In genomic region chr1:187471555-187471954, GRCh38 we compare ENCODE assay signal across 18 cellular contexts.
DNase-seq lines count a peak whose midpoint lies in the region; FAIRE-seq and TF ChIP-seq lines count a peak whose summit lies in the region.
"Had no signal": no experiment of that assay in that cellular context is flagged by ENCODE, and none has a peak within 500 bp of the region (broad histone marks: within the 10 kb centered on the region; RNA-seq: fewer than 3 reads in every experiment).

No MANE protein-coding gene starts in this region.

- WGBS in lower leg skin, 2 donors = 74 to 87% methylated on average over 2 of the region's 2 CpGs

- TF ChIP-seq CTCF in A673 (conservative IDR thresholded peaks at IDR 0.05; ENCODE audit: low read depth, low read length) (no peak), lower leg skin (IDR thresholded peaks at IDR 0.05) (no peak)

- intact Hi-C loops in A673 (cut with micrococcal nuclease; ENCODE audit: unreplicated experiment) = no loop called here
- intact Hi-C loops in lower leg skin (cut with DNase I; ENCODE audit: low total_unique reads) = no loop called here

- no peak for TF ChIP-seq POLR2A in lower leg skin (IDR thresholded peaks at IDR 0.05)

- H3K9me3 ChIP-seq in A673 (ENCODE audit: low read depth, low read length, poor library complexity, severe bottlenecking) = no peaks in the 10 kb centered on the region

- no TSS peak for BruUV-seq in A673 (replicated peaks; lab: Mats Ljungman, UMichigan)

- CTCF ChIA-PET in A673 (lab: Charles Lee) = no interaction called here

- H3K27ac ChIP-seq in A673 (ENCODE audit: low read depth, low read length, poor library complexity, severe bottlenecking) = no peak overlapping the region
- H3K27ac ChIP-seq: cardiac muscle cell had no signal

- H3K4me3 ChIP-seq in A673 (ENCODE audit: low read depth, low read length, poor library complexity, severe bottlenecking) (no peak overlapping the region), lower leg skin (ENCODE audit: low read depth, poor library complexity, severe bottlenecking) (no peak overlapping the region)
- H3K4me3 ChIP-seq: cardiac muscle cell had no signal

- POLR2A ChIA-PET in A673 (lab: Charles Lee; ENCODE audit: low non-redundant PET) = no interaction called here

- DNase-seq in A673 (ENCODE audit: low spot score) (peak; percentile 5), HTR-8/SVneo (ENCODE audit: insufficient read length, low spot score) (peak; percentile 45), SK-MEL-5 (ENCODE audit: low read depth, low spot score) (peak; percentile 33), fibroblast of peridontal ligament (ENCODE audit: extremely low read depth) (peak; percentile 42), middle frontal gyrus (ENCODE audit: extremely low spot score, low spot score) (no peak), DMS114 treated with DMSO at 0.1 percent for 48 hours (lab: John Stamatoyannopoulos, UW; ENCODE audit: unreplicated experiment) (no peak), lower leg skin (ENCODE audit: low spot score in 2 of 2) (no peak), AG08396 (ENCODE audit: low spot score) (no peak)
- DNase-seq: activated naive CD4-positive, alpha-beta T cell treated with anti-CD3 and anti-CD28 coated beads, Interleukin-2, amount 50 U/mL, for 16 hours; activated T-cell treated with anti-CD3 and anti-CD28 coated beads, Interleukin-2, amount 50 U/mL, for 1 hour; CD4-positive, alpha-beta memory T cell; effector CD4-positive, alpha-beta T cell; MM.1S; NK-92 treated with Interleukin-12 subunit alpha and Interleukin-12 subunit beta, amount 100 ng/mL, for 24 hours; RPMI8226; stimulated activated CD4-positive, alpha-beta T cell treated with anti-CD3 and anti-CD28 coated beads, Interleukin-2, amount 100 ng/mL, for 24 hours had no signal

- in situ Hi-C loops in SK-MEL-5 (cut with HindIII; ENCODE audit: low pct_unique_long_range_greater_than_20kb, low sequenced_read_pairs) = no loop called here

- no peaks in the 10 kb centered on the region for H3K36me3 ChIP-seq in A673 (ENCODE audit: insufficient read depth, low read length, poor library complexity, severe bottlenecking)
- H3K36me3 ChIP-seq: cardiac muscle cell had no signal

- no peak for FAIRE-seq in HTR-8/SVneo (lab: Jason Lieb, UNC)
- FAIRE-seq: urothelium cell line had no signal

- peaks cover 3% of the 10 kb centered on the region for H3K4me1 ChIP-seq in A673 (ENCODE audit: insufficient read depth, low read length, poor library complexity, severe bottlenecking)

- H3K27me3 ChIP-seq in A673 (replicated peaks; ENCODE audit: insufficient read depth, low read depth, low read length, poor library complexity) = no peaks in the 10 kb centered on the region
- H3K27me3 ChIP-seq: cardiac muscle cell had no signal

Comparison
In these comparisons a context has a peak if more than half of its experiments do, and no peak if none do; other contexts are left out.
1. DNase-seq: peak in A673 (single experiment), HTR-8/SVneo (single experiment), SK-MEL-5 (single experiment) and fibroblast of peridontal ligament (single experiment); none in middle frontal gyrus (single experiment), DMS114 treated with DMSO at 0.1 percent for 48 hours (single experiment), lower leg skin (0 of 2) and AG08396 (single experiment).